Comparison of ENCODE assay signal across 1 cellular context in genomic region chr6:7140631-7141366, GRCh38.
TF ChIP-seq lines count a peak whose summit lies in the region.

No MANE protein-coding gene starts in this region.

TF ChIP-seq in K562, 482 proteins besides CTCF, POLR2A, EP300 and RAD21 (continued from another document and continues in another):
- TF ChIP-seq ZNF407 (IDR thresholded peaks at IDR 0.05; ENCODE audit: low read depth) (no peak), NFATC3 (IDR thresholded peaks at IDR 0.05) (no peak), ID3 (CRISPR knock-in tag; IDR thresholded peaks at IDR 0.05) (no peak), ID3 (tag; IDR thresholded peaks at IDR 0.05) (peak; percentile 90), ERF (CRISPR knock-in tag; IDR thresholded peaks at IDR 0.05) (peak; percentile 97), PRMT5 (CRISPR knock-in tag; IDR thresholded peaks at IDR 0.05) (no peak), ZNF212 (CRISPR knock-in tag; IDR thresholded peaks at IDR 0.05) (no peak), CHD2 (IDR thresholded peaks at IDR 0.05; ENCODE audit: low read depth, low read length) (peak; percentile 19; the same call in 1 of the 2 replicates), YY1 (IDR thresholded peaks at IDR 0.05; ENCODE audit: borderline replicate concordance in 1 of 3, control insufficient read depth in 1 of 3, extremely low read depth in 1 of 3, insufficient read depth in 3 of 3, insufficient read length in 1 of 3, insufficient replicate concordance in 2 of 3, low read depth in 1 of 3, low read length in 2 of 3) (peak; percentile 51 to 88 (median 78)), MXD1 (CRISPR knock-in tag; IDR thresholded peaks at IDR 0.05; ENCODE audit: borderline replicate concordance, poor library complexity, severe bottlenecking) (peak; percentile 23), GTF2E2 (tag; IDR thresholded peaks at IDR 0.05) (peak; percentile 77; the same call in 1 of the 2 replicates), ZBTB7A (IDR thresholded peaks at IDR 0.05; ENCODE audit: borderline replicate concordance, control insufficient read depth, low read depth, low read length) (peak; percentile 92), SNIP1 (IDR thresholded peaks at IDR 0.05; ENCODE audit: low read depth) (no peak), BRD9 (IDR thresholded peaks at IDR 0.05; ENCODE audit: low read depth, partially characterized antibody) (peak; percentile 31), ZNF12 (CRISPR knock-in tag; IDR thresholded peaks at IDR 0.05) (no peak), SMAD3 (CRISPR knock-in tag; conservative IDR thresholded peaks at IDR 0.05) (0 out of 2 replicates have a peak, but pooled peaks have one; percentile 14), FOS (IDR thresholded peaks at IDR 0.05; ENCODE audit: extremely low read depth, insufficient read length) (peak; percentile 53), KLF16 (IDR thresholded peaks at IDR 0.05) (no peak), ZNF232 (CRISPR knock-in tag; IDR thresholded peaks at IDR 0.05) (no peak), ZZZ3 (IDR thresholded peaks at IDR 0.05) (no peak), ZNF3 (CRISPR knock-in tag; IDR thresholded peaks at IDR 0.05) (no peak; the same call in 1 of the 2 replicates), HCFC1 (IDR thresholded peaks at IDR 0.05; ENCODE audit: low read depth, low read length) (no peak), NBN (IDR thresholded peaks at IDR 0.05; ENCODE audit: low read depth) (0 out of 2 replicates have a peak, but pooled peaks have one; percentile 44), ZNF165 (CRISPR knock-in tag; IDR thresholded peaks at IDR 0.05; ENCODE audit: borderline replicate concordance) (peak; percentile 77), ZNF431 (CRISPR knock-in tag; IDR thresholded peaks at IDR 0.05) (no peak; the same call in 1 of the 2 replicates), POLR3G (IDR thresholded peaks at IDR 0.05; ENCODE audit: extremely low read depth, insufficient read length, insufficient replicate concordance) (no peak), EHMT2 (IDR thresholded peaks at IDR 0.05) (no peak), TGIF2 (CRISPR knock-in tag; IDR thresholded peaks at IDR 0.05) (no peak), CBX8 (IDR thresholded peaks at IDR 0.05; ENCODE audit: borderline replicate concordance, extremely low read depth, low read depth, low read length, poor library complexity, severe bottlenecking) (no peak), ZBTB49 (CRISPR knock-in tag; IDR thresholded peaks at IDR 0.05; ENCODE audit: borderline replicate concordance) (no peak), LARP7 (IDR thresholded peaks at IDR 0.05) (no peak), TAF15 (IDR thresholded peaks at IDR 0.05; ENCODE audit: low read depth, low read length) (no peak), L3MBTL2 (IDR thresholded peaks at IDR 0.05) (peak; percentile 97), SRSF3 (IDR thresholded peaks at IDR 0.05; ENCODE audit: insufficient read depth, low read length) (no peak), TRIM28 (IDR thresholded peaks at IDR 0.05) (no peak; the same call in 1 of the 2 replicates), HMG20B (CRISPR knock-in tag; IDR thresholded peaks at IDR 0.05) (0 out of 2 replicates have a peak, but pooled peaks have one; percentile 78), PREB (CRISPR knock-in tag; IDR thresholded peaks at IDR 0.05) (0 out of 2 replicates have a peak, but pooled peaks have one; percentile 28)
- TF ChIP-seq, protein P1, sequence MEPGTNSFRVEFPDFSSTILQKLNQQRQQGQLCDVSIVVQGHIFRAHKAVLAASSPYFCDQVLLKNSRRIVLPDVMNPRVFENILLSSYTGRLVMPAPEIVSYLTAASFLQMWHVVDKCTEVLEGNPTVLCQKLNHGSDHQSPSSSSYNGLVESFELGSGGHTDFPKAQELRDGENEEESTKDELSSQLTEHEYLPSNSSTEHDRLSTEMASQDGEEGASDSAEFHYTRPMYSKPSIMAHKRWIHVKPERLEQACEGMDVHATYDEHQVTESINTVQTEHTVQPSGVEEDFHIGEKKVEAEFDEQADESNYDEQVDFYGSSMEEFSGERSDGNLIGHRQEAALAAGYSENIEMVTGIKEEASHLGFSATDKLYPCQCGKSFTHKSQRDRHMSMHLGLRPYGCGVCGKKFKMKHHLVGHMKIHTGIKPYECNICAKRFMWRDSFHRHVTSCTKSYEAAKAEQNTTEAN (CRISPR knock-in tag; IDR thresholded peaks at IDR 0.05), result no peak
- TF ChIP-seq, protein P2, sequence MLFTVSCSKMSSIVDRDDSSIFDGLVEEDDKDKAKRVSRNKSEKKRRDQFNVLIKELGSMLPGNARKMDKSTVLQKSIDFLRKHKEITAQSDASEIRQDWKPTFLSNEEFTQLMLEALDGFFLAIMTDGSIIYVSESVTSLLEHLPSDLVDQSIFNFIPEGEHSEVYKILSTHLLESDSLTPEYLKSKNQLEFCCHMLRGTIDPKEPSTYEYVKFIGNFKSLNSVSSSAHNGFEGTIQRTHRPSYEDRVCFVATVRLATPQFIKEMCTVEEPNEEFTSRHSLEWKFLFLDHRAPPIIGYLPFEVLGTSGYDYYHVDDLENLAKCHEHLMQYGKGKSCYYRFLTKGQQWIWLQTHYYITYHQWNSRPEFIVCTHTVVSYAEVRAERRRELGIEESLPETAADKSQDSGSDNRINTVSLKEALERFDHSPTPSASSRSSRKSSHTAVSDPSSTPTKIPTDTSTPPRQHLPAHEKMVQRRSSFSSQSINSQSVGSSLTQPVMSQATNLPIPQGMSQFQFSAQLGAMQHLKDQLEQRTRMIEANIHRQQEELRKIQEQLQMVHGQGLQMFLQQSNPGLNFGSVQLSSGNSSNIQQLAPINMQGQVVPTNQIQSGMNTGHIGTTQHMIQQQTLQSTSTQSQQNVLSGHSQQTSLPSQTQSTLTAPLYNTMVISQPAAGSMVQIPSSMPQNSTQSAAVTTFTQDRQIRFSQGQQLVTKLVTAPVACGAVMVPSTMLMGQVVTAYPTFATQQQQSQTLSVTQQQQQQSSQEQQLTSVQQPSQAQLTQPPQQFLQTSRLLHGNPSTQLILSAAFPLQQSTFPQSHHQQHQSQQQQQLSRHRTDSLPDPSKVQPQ (CRISPR knock-in tag; IDR thresholded peaks at IDR 0.05; ENCODE audit: borderline replicate concordance), result 0 out of 2 replicates have a peak, but pooled peaks have one; percentile 13
- TF ChIP-seq, protein P3, sequence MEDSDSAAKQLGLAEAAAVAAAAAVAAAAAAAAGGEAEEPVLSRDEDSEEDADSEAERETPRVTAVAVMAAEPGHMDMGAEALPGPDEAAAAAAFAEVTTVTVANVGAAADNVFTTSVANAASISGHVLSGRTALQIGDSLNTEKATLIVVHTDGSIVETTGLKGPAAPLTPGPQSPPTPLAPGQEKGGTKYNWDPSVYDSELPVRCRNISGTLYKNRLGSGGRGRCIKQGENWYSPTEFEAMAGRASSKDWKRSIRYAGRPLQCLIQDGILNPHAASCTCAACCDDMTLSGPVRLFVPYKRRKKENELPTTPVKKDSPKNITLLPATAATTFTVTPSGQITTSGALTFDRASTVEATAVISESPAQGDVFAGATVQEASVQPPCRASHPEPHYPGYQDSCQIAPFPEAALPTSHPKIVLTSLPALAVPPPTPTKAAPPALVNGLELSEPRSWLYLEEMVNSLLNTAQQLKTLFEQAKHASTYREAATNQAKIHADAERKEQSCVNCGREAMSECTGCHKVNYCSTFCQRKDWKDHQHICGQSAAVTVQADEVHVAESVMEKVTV (CRISPR knock-in tag; IDR thresholded peaks at IDR 0.05), result 0 out of 2 replicates have a peak, but pooled peaks have one; percentile 4
- TF ChIP-seq, protein P4, sequence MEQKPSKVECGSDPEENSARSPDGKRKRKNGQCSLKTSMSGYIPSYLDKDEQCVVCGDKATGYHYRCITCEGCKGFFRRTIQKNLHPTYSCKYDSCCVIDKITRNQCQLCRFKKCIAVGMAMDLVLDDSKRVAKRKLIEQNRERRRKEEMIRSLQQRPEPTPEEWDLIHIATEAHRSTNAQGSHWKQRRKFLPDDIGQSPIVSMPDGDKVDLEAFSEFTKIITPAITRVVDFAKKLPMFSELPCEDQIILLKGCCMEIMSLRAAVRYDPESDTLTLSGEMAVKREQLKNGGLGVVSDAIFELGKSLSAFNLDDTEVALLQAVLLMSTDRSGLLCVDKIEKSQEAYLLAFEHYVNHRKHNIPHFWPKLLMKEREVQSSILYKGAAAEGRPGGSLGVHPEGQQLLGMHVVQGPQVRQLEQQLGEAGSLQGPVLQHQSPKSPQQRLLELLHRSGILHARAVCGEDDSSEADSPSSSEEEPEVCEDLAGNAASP (IDR thresholded peaks at IDR 0.05), result no peak
